In the genomic region with DNA sequence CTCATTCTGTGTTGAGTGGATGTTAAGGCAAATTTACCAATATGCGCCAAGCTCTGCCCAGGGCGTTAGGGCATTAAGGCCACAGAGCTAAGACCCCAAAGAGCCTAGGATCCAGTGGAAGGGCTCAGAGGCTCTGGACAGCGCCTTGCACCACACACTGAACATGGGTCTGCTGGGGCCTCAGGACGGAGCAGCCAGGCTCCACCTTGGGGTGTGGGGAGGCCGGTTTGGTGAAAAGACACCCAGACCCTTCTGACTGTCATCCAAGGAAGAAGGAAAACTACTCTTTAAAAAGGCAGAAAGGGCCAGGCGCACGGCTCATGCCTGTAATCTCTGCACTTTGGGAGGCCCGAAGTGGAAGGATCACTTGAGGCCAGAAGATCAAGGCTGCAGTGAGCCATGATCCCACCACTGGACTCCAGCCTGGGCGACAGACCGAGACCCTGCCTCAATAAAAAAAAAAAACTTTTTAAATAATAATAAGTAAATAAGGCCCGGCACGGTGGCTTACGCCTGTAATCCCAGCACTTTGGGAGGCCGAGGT, we compare ENCODE assay signal across 17 cellular contexts. TPM values are rescaled to one million over a fixed set of nuclear protein-coding genes. Genes with fewer than 3 reads are reported as not detected.
DNase-seq lines count a peak whose midpoint lies in the region; ATAC-seq, FAIRE-seq and TF ChIP-seq lines count a peak whose summit lies in the region.
"Had no signal": no experiment of that assay in that cellular context is flagged by ENCODE, and none has a peak within 500 bp of the region (broad histone marks: within the 10 kb centered on the region; RNA-seq: fewer than 3 reads in every experiment).

No MANE protein-coding gene starts in this region.

- H3K36me3 ChIP-seq in GM23338 (ENCODE audit: insufficient read depth) = peaks cover 13% of the 10 kb centered on the region
- H3K36me3 ChIP-seq in astrocyte (ENCODE audit: insufficient read depth, low read length) = peaks cover 15% of the 10 kb centered on the region
- H3K36me3 ChIP-seq in WERI-Rb-1 = peaks cover 23% of the 10 kb centered on the region

- H3K27ac Mint-ChIP-seq in activated CD4-positive, alpha-beta T cell treated with anti-CD3 and anti-CD28 coated beads, Interleukin-2, amount 10 ng/mL, durations not matched to agents 24 days and 14 days = no peak overlapping the region
- H3K27ac Mint-ChIP-seq in GM23338 = no peak overlapping the region
- H3K27ac Mint-ChIP-seq in astrocyte (ENCODE audit: unreplicated experiment) = no peak overlapping the region
- no peak overlapping the region for H3K27ac Mint-ChIP-seq in nephron progenitor cell

- H3K9ac ChIP-seq in astrocyte (ENCODE audit: low read length) = no peak overlapping the region

- H3K27me3 Mint-ChIP-seq in activated CD4-positive, alpha-beta T cell treated with anti-CD3 and anti-CD28 coated beads, Interleukin-2, amount 10 ng/mL, durations not matched to agents 24 days and 14 days = no peaks in the 10 kb centered on the region
- H3K27me3 Mint-ChIP-seq in GM23338 (ENCODE audit: insufficient read depth, low read depth, poor library complexity) = peaks cover 12% of the 10 kb centered on the region
- no peaks in the 10 kb centered on the region for H3K27me3 Mint-ChIP-seq in astrocyte (ENCODE audit: low read depth, unreplicated experiment)
- H3K27me3 Mint-ChIP-seq in nephron progenitor cell (ENCODE audit: low read depth, poor library complexity) = peaks cover 7% of the 10 kb centered on the region

- no peak for DNase-seq in activated CD4-positive, alpha-beta T cell treated with anti-CD3 and anti-CD28 coated beads, Interleukin-2, amount 10 ng/mL, durations not matched to agents 24 days and 14 days
- DNase-seq in activated CD4-positive, alpha-beta T cell treated with anti-CD3 and anti-CD28 coated beads for 4 hours = no peak
- DNase-seq in GM23338 (ENCODE audit: low spot score) (no peak), astrocyte (ENCODE audit: low read depth) (no peak), nephron progenitor cell (no peak), WERI-Rb-1 (no peak), cerebellar nuclear complex (lab: John Stamatoyannopoulos, UW) (no peak), AG08396 (ENCODE audit: low spot score) (no peak)
- DNase-seq: Calu3, cortex of kidney, GF-D8, mucosa of descending colon, NCI-H187, NCI-H510A had no signal

- no peak overlapping the region for H3K4me2 ChIP-seq in GM23338
- no peak overlapping the region for H3K4me2 ChIP-seq in astrocyte (ENCODE audit: low read length)

- peaks cover 20% of the 10 kb centered on the region for H3K4me1 Mint-ChIP-seq in activated CD4-positive, alpha-beta T cell treated with anti-CD3 and anti-CD28 coated beads, Interleukin-2, amount 10 ng/mL, durations not matched to agents 24 days and 14 days
- peaks cover 20% of the 10 kb centered on the region for H3K4me1 Mint-ChIP-seq in GM23338
- peaks cover 17% of the 10 kb centered on the region for H3K4me1 Mint-ChIP-seq in astrocyte (ENCODE audit: low read depth, unreplicated experiment)
- peaks cover 39% of the 10 kb centered on the region for H3K4me1 Mint-ChIP-seq in nephron progenitor cell

- intact Hi-C loops in activated CD4-positive, alpha-beta T cell treated with anti-CD3 and anti-CD28 coated beads, Interleukin-2, amount 10 ng/mL, durations not matched to agents 24 days and 14 days (cut with micrococcal nuclease) = no loop called here

- H2AFZ ChIP-seq in GM23338 (no peak overlapping the region), astrocyte (ENCODE audit: low read depth, low read length) (no peak overlapping the region)

- H3K4me1 ChIP-seq in GM23338 (ENCODE audit: insufficient read depth) = peaks cover 16% of the 10 kb centered on the region
- H3K4me1 ChIP-seq in astrocyte (ENCODE audit: insufficient read depth, low read length) = peaks cover 14% of the 10 kb centered on the region

- H3K4me3 ChIP-seq in GM23338 (no peak overlapping the region), astrocyte (ENCODE audit: insufficient read depth, low read depth, low read length) (no peak overlapping the region), WERI-Rb-1 (ENCODE audit: low read depth, low read length) (no peak overlapping the region)

- peak overlapping the region; percentile 40 for H3K4me3 Mint-ChIP-seq in activated CD4-positive, alpha-beta T cell treated with anti-CD3 and anti-CD28 coated beads, Interleukin-2, amount 10 ng/mL, durations not matched to agents 24 days and 14 days
- H3K4me3 Mint-ChIP-seq in GM23338 (peak overlapping the region; percentile 49; the same call in 2 of the 3 replicates), astrocyte (ENCODE audit: unreplicated experiment) (peak overlapping the region; percentile 50), nephron progenitor cell (peak overlapping the region; percentile 54)

- H3K9me3 Mint-ChIP-seq in activated CD4-positive, alpha-beta T cell treated with anti-CD3 and anti-CD28 coated beads, Interleukin-2, amount 10 ng/mL, durations not matched to agents 24 days and 14 days = peaks cover 5% of the 10 kb centered on the region
- peaks cover 6% of the 10 kb centered on the region; the same call in 1 of the 3 replicates for H3K9me3 Mint-ChIP-seq in GM23338
- no peaks in the 10 kb centered on the region for H3K9me3 Mint-ChIP-seq in astrocyte (ENCODE audit: unreplicated experiment)
- no peaks in the 10 kb centered on the region for H3K9me3 Mint-ChIP-seq in nephron progenitor cell

- H3K9me2 ChIP-seq in GM23338 (ENCODE audit: insufficient read depth) = no peaks in the 10 kb centered on the region

- H3K36me3 Mint-ChIP-seq in activated CD4-positive, alpha-beta T cell treated with anti-CD3 and anti-CD28 coated beads, Interleukin-2, amount 10 ng/mL, durations not matched to agents 24 days and 14 days (ENCODE audit: low read depth) = peaks cover 34% of the 10 kb centered on the region
- H3K36me3 Mint-ChIP-seq in GM23338 (ENCODE audit: low read depth) (peaks cover 32% of the 10 kb centered on the region), astrocyte (ENCODE audit: low read depth, unreplicated experiment) (peaks cover 2% of the 10 kb centered on the region), nephron progenitor cell (ENCODE audit: low read depth) (peaks cover 30% of the 10 kb centered on the region)

- H3K9me3 ChIP-seq in astrocyte (ENCODE audit: insufficient read depth, low read depth, low read length) (no peaks in the 10 kb centered on the region), WERI-Rb-1 (ENCODE audit: severe bottlenecking) (no peaks in the 10 kb centered on the region)
- H3K9me3 ChIP-seq: ascending aorta, mucosa of descending colon had no signal

- peaks cover 4% of the 10 kb centered on the region for H3F3A ChIP-seq in GM23338 (replicated peaks; ENCODE audit: low read depth)

- no peak for ATAC-seq in GM23338

- H3K27ac ChIP-seq in GM23338 (ENCODE audit: low read depth) = no peak overlapping the region
- H3K27ac ChIP-seq in astrocyte (ENCODE audit: low read depth, low read length) = no peak overlapping the region
- no peak overlapping the region for H3K27ac ChIP-seq in WERI-Rb-1

- H3K27me3 ChIP-seq in GM23338 (ENCODE audit: insufficient read depth) (no peaks in the 10 kb centered on the region), astrocyte (ENCODE audit: insufficient read depth, low read length) (no peaks in the 10 kb centered on the region), WERI-Rb-1 (ENCODE audit: insufficient read depth, low read depth, severe bottlenecking) (no peaks in the 10 kb centered on the region)
- H3K27me3 ChIP-seq: ascending aorta had no signal

- H4K20me1 ChIP-seq in GM23338 (replicated peaks; ENCODE audit: insufficient read depth) (peaks cover 21% of the 10 kb centered on the region), astrocyte (ENCODE audit: insufficient read depth, low read length) (peaks cover 38% of the 10 kb centered on the region)

- no peak for FAIRE-seq in astrocyte (lab: Jason Lieb, UNC)
- FAIRE-seq: keratinocyte had no signal

- TF ChIP-seq CTCF in GM23338 (conservative IDR thresholded peaks at IDR 0.05; ENCODE audit: low read depth in 2 of 2) = no peak
- no peak for TF ChIP-seq CTCF in astrocyte (IDR thresholded peaks at IDR 0.05; ENCODE audit: insufficient read depth, low read depth, low read length)
- no peak for TF ChIP-seq CTCF in nephron progenitor cell (IDR thresholded peaks at IDR 0.05)
- TF ChIP-seq CTCF in WERI-Rb-1 (IDR thresholded peaks at IDR 0.05; ENCODE audit: low read depth, low read length) = no peak

- peaks cover 28% of the 10 kb centered on the region for H3K79me2 ChIP-seq in GM23338 (replicated peaks; ENCODE audit: insufficient read depth)
- peaks cover 34% of the 10 kb centered on the region for H3K79me2 ChIP-seq in astrocyte (ENCODE audit: insufficient read depth, low read length)

TF ChIP-seq in GM23338, 12 proteins besides CTCF, POLR2A, EP300 and RAD21 (continues in another document):
- TF ChIP-seq JUNB (IDR thresholded peaks at IDR 0.05; ENCODE audit: unreplicated experiment) (no peak), EZH2phosphoT487 (IDR thresholded peaks at IDR 0.05; ENCODE audit: unreplicated experiment) (no peak)

RNA-seq across cellular contexts. Expression of a gene that starts 1.3 kb away (rescaled TPM):
- total RNA-seq in activated CD4-positive, alpha-beta T cell treated with anti-CD3 and anti-CD28 coated beads, Interleukin-2, amount 10 ng/mL, durations not matched to agents 24 days and 14 days = 122 TPM in 2 replicates
- total RNA-seq in GM23338 (2014; rRNA removed; shearing (Covaris generic)) = 154 and 168 TPM in 2 replicates
- polyA plus RNA-seq in GM23338 (2016; fragmentation: Nextera tagmentation; extraction: Ambion mirVana) = 272 and 288 TPM in 2 replicates
- 258 and 278 TPM in 2 replicates for total RNA-seq in astrocyte

RNA-seq across cellular contexts. Expression of a gene that starts 54.5 kb away (rescaled TPM):
- 2.1 and 2.8 TPM in 2 replicates for total RNA-seq in activated CD4-positive, alpha-beta T cell treated with anti-CD3 and anti-CD28 coated beads, Interleukin-2, amount 10 ng/mL, durations not matched to agents 24 days and 14 days
- total RNA-seq in GM23338 (2014; rRNA removed; shearing (Covaris generic)) = 0.43 TPM in 1 of 2 replicates, not detected in the other
- 0.32 TPM in 1 of 2 replicates, not detected in the other for polyA plus RNA-seq in GM23338 (2016; fragmentation: Nextera tagmentation; extraction: Ambion mirVana)
- not detected in 2 replicates for total RNA-seq in astrocyte
- total RNA-seq: ascending aorta, OCI-LY7 had no signal
